Comparison of ENCODE assay signal across 8 cellular contexts in the genomic region with DNA sequence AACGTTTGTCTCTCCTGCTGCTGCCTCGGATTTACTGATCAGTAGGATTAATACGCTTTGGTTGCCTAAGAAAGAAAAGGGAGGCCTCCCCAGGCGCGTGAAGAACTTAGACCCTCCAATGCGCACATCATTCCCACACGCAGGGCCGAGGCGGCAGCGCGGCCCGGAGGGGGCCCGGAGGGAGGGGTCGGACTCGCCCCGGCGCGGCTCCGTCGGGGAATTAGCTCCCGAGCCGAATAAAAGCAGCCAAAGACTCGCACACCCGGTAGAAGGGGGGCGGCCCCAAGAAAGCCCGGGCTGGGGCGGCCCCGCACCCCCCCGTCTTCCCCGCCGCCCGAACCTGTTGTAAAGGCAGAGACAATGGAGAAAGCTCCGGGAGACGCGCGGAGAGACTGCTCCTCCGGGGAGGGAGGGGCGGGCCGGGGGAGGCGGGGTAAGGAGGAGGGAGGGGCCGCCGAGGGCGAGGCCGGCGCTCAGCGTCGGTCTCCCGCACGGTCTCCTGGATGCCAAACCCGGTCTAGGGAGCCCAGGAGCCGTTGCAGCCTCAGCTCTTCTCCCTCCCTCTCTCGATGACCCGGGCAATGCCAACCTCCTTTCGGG. TPM values are rescaled to one million over a fixed set of nuclear protein-coding genes. Genes with fewer than 3 reads are reported as not detected.
DNase-seq lines count a peak whose midpoint lies in the region; ATAC-seq and TF ChIP-seq lines count a peak whose summit lies in the region.

Gene NELL2 (minus strand): TSS at position 362 of the 600 bp plus-strand sequence. CDS start 446 bp downstream, outside the sequence.

- DNase-seq in AG20443 (ENCODE audit: low spot score), result peak; percentile 79
- DNase-seq in NCI-H2171 treated with DMSO at 0.1 percent for 48 hours (lab: John Stamatoyannopoulos, UW), result peak; percentile 44
- DNase-seq in activated CD8-positive, alpha-beta T cell treated with anti-CD3 and anti-CD28 coated beads for 36 hours, result peak; percentile 81
- peak; percentile 19 for DNase-seq in mesenchymal stem cell
- DNase-seq in stimulated activated CD8-positive, alpha-beta memory T cell treated with anti-CD3 and anti-CD28 coated beads, Interleukin-15, amount 100 ng/mL, for 1 hour (ENCODE audit: low read depth), result peak; percentile 36
- DNase-seq in NCI-H2029 (lab: John Stamatoyannopoulos, UW), result no peak

- H3K27me3 ChIP-seq in duodenal mucosa (ENCODE audit: control insufficient read depth in 1 of 2, insufficient read depth in 2 of 2, low read length in 2 of 2) (peaks cover 24 to 32% of the 10 kb centered on the region in 2 donors), mesenchymal stem cell (ENCODE audit: control insufficient read depth in 1 of 2, insufficient read depth in 1 of 2, low read length in 2 of 2) (peaks cover 30 to 48% of the 10 kb centered on the region in 2 experiments)

- peak within 1 kb of the TSS; percentile 72 for H3K4me3 ChIP-seq in duodenal mucosa (ENCODE audit: low read depth in 1 of 2, low read length in 2 of 2)
- peak within 1 kb of the TSS; percentile 50 to 82 for H3K4me3 ChIP-seq in mesenchymal stem cell (ENCODE audit: insufficient read depth in 1 of 2, low read depth in 1 of 2, low read length in 2 of 2)

- no peak within 1 kb of the TSS for H4K8ac ChIP-seq in mesenchymal stem cell (ENCODE audit: low read length)

- H2BK12ac ChIP-seq in mesenchymal stem cell (ENCODE audit: low read length in 2 of 2), result no peak within 1 kb of the TSS

- H3K36me3 ChIP-seq in duodenal mucosa (ENCODE audit: control insufficient read depth in 1 of 2, insufficient read depth in 2 of 2, low read length in 2 of 2), result no peaks in the 10 kb centered on the region
- H3K36me3 ChIP-seq in mesenchymal stem cell (ENCODE audit: control insufficient read depth in 1 of 2, insufficient read depth in 2 of 2, low read depth in 1 of 2, low read length in 2 of 2), result no peaks in the 10 kb centered on the region

- peaks cover 18% of the 10 kb centered on the region for H3K4me1 Mint-ChIP-seq in activated CD8-positive, alpha-beta T cell treated with anti-CD3 and anti-CD28 coated beads for 36 hours (ENCODE audit: low read depth)

- H3K9ac ChIP-seq in duodenal mucosa (ENCODE audit: low read depth in 1 of 2, low read length in 2 of 2) (peak within 1 kb of the TSS; percentile 52 to 53), mesenchymal stem cell (ENCODE audit: low read length) (no peak within 1 kb of the TSS)

- H2BK15ac ChIP-seq in mesenchymal stem cell (ENCODE audit: low read depth, poor library complexity, severe bottlenecking), result no peak within 1 kb of the TSS

- H3K18ac ChIP-seq in mesenchymal stem cell (ENCODE audit: low read depth in 1 of 2, low read length in 2 of 2), result no peak within 1 kb of the TSS

- H3K27ac Mint-ChIP-seq in activated CD8-positive, alpha-beta T cell treated with anti-CD3 and anti-CD28 coated beads for 36 hours, result peak within 1 kb of the TSS; percentile 96

- no peaks in the 10 kb centered on the region for H3K79me1 ChIP-seq in mesenchymal stem cell (replicated peaks; ENCODE audit: low read length, poor library complexity, severe bottlenecking)

- POLR2A ChIA-PET in activated CD8-positive, alpha-beta T cell treated with anti-CD3 and anti-CD28 coated beads for 36 hours (lab: Charles Lee), result interaction anchor here (0.6 to 3.4 kb wide), 20 partner anchors 8 to 124 kb away, joined by 3 to 31 read pairs (median 4); no protein-coding TSS in a partner anchor

- H2AK5ac ChIP-seq in mesenchymal stem cell (ENCODE audit: low read length, severe bottlenecking), result no peak within 1 kb of the TSS

- intact Hi-C loops in activated CD8-positive, alpha-beta T cell treated with anti-CD3 and anti-CD28 coated beads for 36 hours (cut with micrococcal nuclease), result loop anchor here (2.0 to 5.0 kb wide), 2 partner anchors 63 to 99 kb away; no protein-coding TSS in a partner anchor

- CTCF ChIA-PET in activated CD8-positive, alpha-beta T cell treated with anti-CD3 and anti-CD28 coated beads for 36 hours (lab: Charles Lee), result interaction anchor here (0.7 to 8.6 kb wide), 21 partner anchors 10 to 124 kb away, joined by 3 to 172 read pairs (median 6); no protein-coding TSS in a partner anchor

- peak within 1 kb of the TSS; percentile 29 for H2AFZ ChIP-seq in mesenchymal stem cell (ENCODE audit: low read depth, low read length)

- no peak within 1 kb of the TSS for H3K23ac ChIP-seq in mesenchymal stem cell (ENCODE audit: low read length in 2 of 2)

- peak within 1 kb of the TSS; percentile 96 for H3K4me2 ChIP-seq in mesenchymal stem cell (ENCODE audit: low read length, poor library complexity, severe bottlenecking)

- H3K9me3 Mint-ChIP-seq in activated CD8-positive, alpha-beta T cell treated with anti-CD3 and anti-CD28 coated beads for 36 hours, result peaks cover 12% of the 10 kb centered on the region

- H3K4me1 ChIP-seq in duodenal mucosa (ENCODE audit: control insufficient read depth in 1 of 2, insufficient read depth in 2 of 2, low read length in 2 of 2) (peaks cover 12 to 24% of the 10 kb centered on the region in 2 donors), mesenchymal stem cell (ENCODE audit: control insufficient read depth, insufficient read depth, low read depth, low read length) (peaks cover 19% of the 10 kb centered on the region)

- H3K9me3 ChIP-seq in duodenal mucosa (ENCODE audit: control insufficient read depth in 1 of 2, low read length in 2 of 2) (peaks cover 4 to 5% of the 10 kb centered on the region in 2 donors), mesenchymal stem cell (ENCODE audit: control insufficient read depth, low read length) (peaks cover 6% of the 10 kb centered on the region)

- peak; percentile 41 for ATAC-seq in GM21576 (IDR thresholded peaks at IDR 0.05; ENCODE audit: unreplicated experiment)
- peak; percentile 83 for ATAC-seq in activated CD8-positive, alpha-beta T cell treated with anti-CD3 and anti-CD28 coated beads for 36 hours

- peaks cover 22% of the 10 kb centered on the region for H3K36me3 Mint-ChIP-seq in activated CD8-positive, alpha-beta T cell treated with anti-CD3 and anti-CD28 coated beads for 36 hours (ENCODE audit: low read depth)

- no peak for TF ChIP-seq CTCF in activated CD8-positive, alpha-beta T cell treated with anti-CD3 and anti-CD28 coated beads for 36 hours (IDR thresholded peaks at IDR 0.05)

- H2BK5ac ChIP-seq in mesenchymal stem cell (ENCODE audit: low read depth, low read length, poor library complexity, severe bottlenecking), result no peak within 1 kb of the TSS

- no peak within 1 kb of the TSS for H4K91ac ChIP-seq in mesenchymal stem cell (ENCODE audit: low read length)

- H3K27me3 Mint-ChIP-seq in activated CD8-positive, alpha-beta T cell treated with anti-CD3 and anti-CD28 coated beads for 36 hours, result no peaks in the 10 kb centered on the region

- WGBS in mesenchymal stem cell, result under 1% methylated on average over 29 of the region's 54 CpGs

- H3K4ac ChIP-seq in mesenchymal stem cell (ENCODE audit: low read depth in 1 of 2, low read length in 2 of 2), result no peak within 1 kb of the TSS

- no peak within 1 kb of the TSS for H2BK120ac ChIP-seq in mesenchymal stem cell (ENCODE audit: low read depth, low read length)

- no peak within 1 kb of the TSS for H3K14ac ChIP-seq in mesenchymal stem cell (ENCODE audit: low read length in 2 of 2)

- peak within 1 kb of the TSS; percentile 98 for H3K4me3 Mint-ChIP-seq in activated CD8-positive, alpha-beta T cell treated with anti-CD3 and anti-CD28 coated beads for 36 hours

- H3K27ac ChIP-seq in duodenal mucosa (ENCODE audit: low read depth, low read length), result no peak within 1 kb of the TSS
- no peak within 1 kb of the TSS for H3K27ac ChIP-seq in mesenchymal stem cell (ENCODE audit: low read length, poor library complexity, severe bottlenecking)

RNA-seq across cellular contexts. Expression of gene NELL2, which starts in this region (rescaled TPM):
- total RNA-seq in activated CD8-positive, alpha-beta T cell treated with anti-CD3 and anti-CD28 coated beads for 36 hours, result 100 to 1,000 TPM in 1 of 2 experiments, 10 to 100 TPM in 1; 99.7 to 106 TPM
- polyA plus RNA-seq in mesenchymal stem cell (2013, experiment 1 of 2), result 0.11 TPM
- polyA plus RNA-seq in mesenchymal stem cell (2013, experiment 2 of 2), result 0.05 TPM
